8 cellular contexts compared by ENCODE assay signal in the genomic region with DNA sequence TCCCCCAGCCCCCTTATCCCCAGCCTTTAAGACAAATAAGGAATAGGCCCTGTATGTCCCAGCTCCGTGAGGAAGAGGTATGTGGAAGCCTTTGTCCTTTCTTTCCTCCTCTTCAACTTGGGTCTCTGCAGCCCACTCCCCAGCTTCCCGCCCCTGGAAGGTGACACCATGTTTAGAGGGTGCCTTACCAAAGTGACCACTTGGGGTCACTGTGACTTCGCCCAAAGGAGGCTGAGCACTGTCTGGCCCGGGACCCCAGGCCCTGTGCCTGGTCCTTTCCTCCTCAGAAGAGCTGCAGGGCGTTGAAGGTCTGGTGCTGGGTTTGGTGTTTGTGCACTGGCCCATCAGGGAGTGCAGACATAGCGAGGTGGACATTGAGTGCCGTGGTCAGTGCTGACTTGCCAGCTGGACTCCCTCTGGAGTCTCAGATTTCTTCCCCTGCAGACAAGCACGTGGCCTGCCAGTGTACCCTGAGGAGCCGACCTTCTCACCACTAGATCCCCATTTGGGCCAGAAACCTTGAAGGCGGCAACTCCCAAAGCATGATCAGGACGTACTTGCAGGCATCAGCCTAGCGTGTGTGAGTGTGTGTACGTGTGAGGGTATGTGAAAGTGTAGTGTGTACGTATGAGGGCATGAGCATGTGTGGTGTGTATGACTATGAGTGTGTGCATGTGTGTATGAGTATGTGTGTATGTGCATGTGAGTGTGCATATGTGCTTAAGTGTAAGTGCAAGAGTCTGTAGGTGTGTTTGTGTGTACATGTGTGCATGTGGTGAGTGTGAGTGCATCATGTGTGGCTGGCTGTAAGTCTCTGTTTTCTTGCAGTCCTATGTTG.
DNase-seq lines count a peak whose midpoint lies in the region; ATAC-seq and TF ChIP-seq lines count a peak whose summit lies in the region.

No MANE protein-coding gene starts in this region.

- H3K4me1 ChIP-seq in HEK293 (ENCODE audit: control insufficient read depth, insufficient read depth, low read length) (no peaks in the 10 kb centered on the region), fibroblast of lung (ENCODE audit: control insufficient read depth, extremely low read depth, insufficient read depth, low read length) (no peaks in the 10 kb centered on the region)

- peak; percentile 43 for DNase-seq in SIG-M5 treated with dmso at 0.1 percent for 504 hours (lab: John Stamatoyannopoulos, UW; ENCODE audit: unreplicated experiment)
- no peak for DNase-seq in SIG-M5 (lab: John Stamatoyannopoulos, UW)
- peak; percentile 41 for DNase-seq in SK-MEL-5 (ENCODE audit: low read depth, low spot score)
- DNase-seq in fibroblast of lung (ENCODE audit: low read depth in 2 of 2), result peak in 1 of 2 donors; percentile 1
- DNase-seq in osteocyte (ENCODE audit: extremely low spot score, unreplicated experiment), result no peak

- no peaks in the 10 kb centered on the region for H3K79me2 ChIP-seq in fibroblast of lung (ENCODE audit: control insufficient read depth, insufficient read depth, low read length)

- H3K9me3 ChIP-seq in HEK293 (ENCODE audit: control insufficient read depth, insufficient read depth, low read depth, low read length) (no peaks in the 10 kb centered on the region), fibroblast of lung (ENCODE audit: control insufficient read depth, insufficient read depth, low read depth, low read length) (no peaks in the 10 kb centered on the region)

- H3K4me2 ChIP-seq in fibroblast of lung (ENCODE audit: extremely low read depth, insufficient read depth, low read length), result no peak overlapping the region

- CTCF ChIA-PET in HEK293 (lab: Yijun Ruan, JAX), result interaction anchor here (0.5 to 2.1 kb wide), 34 partner anchors 8 to 1469 kb away, joined by 3 to 23 read pairs (median 4); a partner anchor contains a TSS

- POLR2A ChIA-PET in HEK293 (lab: Yijun Ruan, JAX), result interaction anchor here (0.7 to 1.0 kb wide), 2 partner anchors 10 to 222 kb away, joined by 4 to 5 read pairs; no protein-coding TSS in a partner anchor

- H3K4me3 Mint-ChIP-seq in osteocyte (ENCODE audit: unreplicated experiment), result no peak overlapping the region

- H3K27ac Mint-ChIP-seq in osteocyte (ENCODE audit: unreplicated experiment), result no peak overlapping the region

- no peaks in the 10 kb centered on the region for H4K20me1 ChIP-seq in fibroblast of lung (ENCODE audit: control insufficient read depth, extremely low read depth, insufficient read depth, low read length)

- no peak overlapping the region for H2AFZ ChIP-seq in fibroblast of lung (ENCODE audit: low read length)

- no peaks in the 10 kb centered on the region for H3K27me3 Mint-ChIP-seq in osteocyte (ENCODE audit: unreplicated experiment)

- ATAC-seq in GM19395 (IDR thresholded peaks at IDR 0.05; ENCODE audit: unreplicated experiment) (no peak), HG03469 (IDR thresholded peaks at IDR 0.05; ENCODE audit: unreplicated experiment) (no peak)

- peak; percentile 74 for TF ChIP-seq CTCF in HEK293 (tag by site-specific recombination; IDR thresholded peaks at IDR 0.05)
- TF ChIP-seq CTCF in fibroblast of lung (conservative IDR thresholded peaks at IDR 0.05 in 1 of 2, IDR thresholded peaks at IDR 0.05 in 1 of 2; ENCODE audit: low read depth in 1 of 2, low read length in 2 of 2), result peak; percentile 39 to 53
- peak; percentile 68 for TF ChIP-seq CTCF in osteocyte (IDR thresholded peaks at IDR 0.05)

- H3K27ac ChIP-seq in HEK293 (ENCODE audit: extremely low read depth, low read depth, low read length) (no peak overlapping the region), fibroblast of lung (ENCODE audit: insufficient read depth, low read length) (no peak overlapping the region)

- H3K9ac ChIP-seq in fibroblast of lung (ENCODE audit: insufficient read depth, low read length), result no peak overlapping the region

- in situ Hi-C loops in SK-MEL-5 (cut with HindIII; ENCODE audit: low pct_unique_long_range_greater_than_20kb, low sequenced_read_pairs), result no loop called here

- no peak overlapping the region for H3K4me3 ChIP-seq in HEK293 (ENCODE audit: low read depth, low read length)
- no peak overlapping the region for H3K4me3 ChIP-seq in fibroblast of lung (replicated peaks in 1 of 4; ENCODE audit: control extremely low read depth in 1 of 4, insufficient read depth in 1 of 4, low read depth in 3 of 4, low read length in 4 of 4)

- H3K27me3 ChIP-seq in fibroblast of lung (ENCODE audit: control insufficient read depth, insufficient read depth, low read length), result no peaks in the 10 kb centered on the region

- no peaks in the 10 kb centered on the region for H3K36me3 Mint-ChIP-seq in osteocyte (ENCODE audit: unreplicated experiment)

- no peaks in the 10 kb centered on the region for H3K9me3 Mint-ChIP-seq in osteocyte (ENCODE audit: unreplicated experiment)

- H3K36me3 ChIP-seq in HEK293 (ENCODE audit: control insufficient read depth in 2 of 2, insufficient read depth in 1 of 2, low read length in 2 of 2), result no peaks in the 10 kb centered on the region
- no peaks in the 10 kb centered on the region for H3K36me3 ChIP-seq in fibroblast of lung (ENCODE audit: control insufficient read depth, insufficient read depth, low read length)

- H3K4me1 Mint-ChIP-seq in osteocyte (ENCODE audit: unreplicated experiment), result no peaks in the 10 kb centered on the region

TF ChIP-seq in HEK293, 187 proteins besides CTCF, POLR2A, EP300 and RAD21:
- TF ChIP-seq ZNF114 (tag by site-specific recombination; IDR thresholded peaks at IDR 0.05) (no peak), ZFP37 (tag by site-specific recombination; IDR thresholded peaks at IDR 0.05) (no peak), ZNF133 (tag by site-specific recombination; IDR thresholded peaks at IDR 0.05) (0 out of 2 replicates have a peak, but pooled peaks have one; percentile 16), ZNF785 (tag by site-specific recombination; IDR thresholded peaks at IDR 0.05) (no peak), ZNF157 (tag by site-specific recombination; IDR thresholded peaks at IDR 0.05) (no peak), ZNF654 (tag by site-specific recombination; IDR thresholded peaks at IDR 0.05; ENCODE audit: low read depth) (peak; percentile 60), HOXA7 (CRISPR knock-in tag; IDR thresholded peaks at IDR 0.05; ENCODE audit: borderline replicate concordance) (no peak), GLI4 (tag by site-specific recombination; IDR thresholded peaks at IDR 0.05) (0 out of 2 replicates have a peak, but pooled peaks have one; percentile 17)

Comparison
In these comparisons a context has a peak if more than half of its experiments do, and no peak if none do; other contexts are left out.
1. DNase-seq: peak in SIG-M5 treated with dmso at 0.1 percent for 504 hours (single experiment) and SK-MEL-5 (single experiment); none in SIG-M5 (single experiment) and osteocyte (single experiment).
2. Peak in every context shown above with its lines, with median percentiles within 50 percentile points of each other: CTCF ChIP-seq.